In the genomic region with DNA sequence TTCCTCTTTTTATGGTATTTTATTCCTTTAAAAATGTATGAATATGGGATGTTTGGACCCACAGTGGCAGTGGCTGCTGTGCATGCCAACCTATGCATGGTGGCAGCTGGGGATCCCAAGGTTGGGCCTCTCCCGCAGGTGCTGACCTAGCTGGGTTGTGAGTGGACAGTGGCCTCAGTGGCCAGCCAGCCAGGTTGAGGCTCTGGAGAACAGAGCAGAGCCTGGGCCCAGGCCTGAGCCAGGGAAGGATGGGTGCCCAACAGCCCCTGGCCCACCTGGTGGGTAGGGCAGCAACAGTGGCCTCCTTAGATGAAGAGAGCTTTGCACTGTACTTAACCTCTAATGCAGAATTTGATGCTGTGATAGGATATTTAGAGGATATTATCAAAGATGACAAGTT, we compare ENCODE assay signal across 1 cellular context.
TF ChIP-seq lines count a peak whose summit lies in the region.

No MANE protein-coding gene starts in this region.

TF ChIP-seq in A549, 52 proteins besides CTCF, POLR2A, EP300 and RAD21:
- TF ChIP-seq ZNF302 (CRISPR knock-in tag; IDR thresholded peaks at IDR 0.05) (no peak), MAZ (IDR thresholded peaks at IDR 0.05; ENCODE audit: borderline replicate concordance, low read depth, low read length) (no peak), CBX8 (IDR thresholded peaks at IDR 0.05) (no peak), RFX5 (IDR thresholded peaks at IDR 0.05) (no peak), HOXB5 (CRISPR knock-in tag; IDR thresholded peaks at IDR 0.05) (no peak), TFCP2L1 (CRISPR knock-in tag; IDR thresholded peaks at IDR 0.05) (no peak), GATA3 (IDR thresholded peaks at IDR 0.05; ENCODE audit: borderline replicate concordance) (no peak), ESRRA (IDR thresholded peaks at IDR 0.05; ENCODE audit: borderline replicate concordance, low read length) (no peak), RCOR1 (IDR thresholded peaks at IDR 0.05; ENCODE audit: low read depth, low read length) (no peak), MAX (IDR thresholded peaks at IDR 0.05) (no peak), PHF8 (IDR thresholded peaks at IDR 0.05; ENCODE audit: borderline replicate concordance, low read depth) (no peak)
- TF ChIP-seq, protein P1, sequence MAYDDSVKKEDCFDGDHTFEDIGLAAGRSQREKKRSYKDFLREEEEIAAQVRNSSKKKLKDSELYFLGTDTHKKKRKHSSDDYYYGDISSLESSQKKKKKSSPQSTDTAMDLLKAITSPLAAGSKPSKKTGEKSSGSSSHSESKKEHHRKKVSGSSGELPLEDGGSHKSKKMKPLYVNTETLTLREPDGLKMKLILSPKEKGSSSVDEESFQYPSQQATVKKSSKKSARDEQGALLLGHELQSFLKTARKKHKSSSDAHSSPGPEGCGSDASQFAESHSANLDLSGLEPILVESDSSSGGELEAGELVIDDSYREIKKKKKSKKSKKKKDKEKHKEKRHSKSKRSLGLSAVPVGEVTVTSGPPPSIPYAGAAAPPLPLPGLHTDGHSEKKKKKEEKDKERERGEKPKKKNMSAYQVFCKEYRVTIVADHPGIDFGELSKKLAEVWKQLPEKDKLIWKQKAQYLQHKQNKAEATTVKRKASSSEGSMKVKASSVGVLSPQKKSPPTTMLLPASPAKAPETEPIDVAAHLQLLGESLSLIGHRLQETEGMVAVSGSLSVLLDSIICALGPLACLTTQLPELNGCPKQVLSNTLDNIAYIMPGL (CRISPR knock-in tag; IDR thresholded peaks at IDR 0.05; ENCODE audit: borderline replicate concordance): no peak
- TF ChIP-seq, protein P2, sequence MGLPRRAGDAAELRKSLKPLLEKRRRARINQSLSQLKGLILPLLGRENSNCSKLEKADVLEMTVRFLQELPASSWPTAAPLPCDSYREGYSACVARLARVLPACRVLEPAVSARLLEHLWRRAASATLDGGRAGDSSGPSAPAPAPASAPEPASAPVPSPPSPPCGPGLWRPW (IDR thresholded peaks at IDR 0.05): no peak
- TF ChIP-seq, protein P3, sequence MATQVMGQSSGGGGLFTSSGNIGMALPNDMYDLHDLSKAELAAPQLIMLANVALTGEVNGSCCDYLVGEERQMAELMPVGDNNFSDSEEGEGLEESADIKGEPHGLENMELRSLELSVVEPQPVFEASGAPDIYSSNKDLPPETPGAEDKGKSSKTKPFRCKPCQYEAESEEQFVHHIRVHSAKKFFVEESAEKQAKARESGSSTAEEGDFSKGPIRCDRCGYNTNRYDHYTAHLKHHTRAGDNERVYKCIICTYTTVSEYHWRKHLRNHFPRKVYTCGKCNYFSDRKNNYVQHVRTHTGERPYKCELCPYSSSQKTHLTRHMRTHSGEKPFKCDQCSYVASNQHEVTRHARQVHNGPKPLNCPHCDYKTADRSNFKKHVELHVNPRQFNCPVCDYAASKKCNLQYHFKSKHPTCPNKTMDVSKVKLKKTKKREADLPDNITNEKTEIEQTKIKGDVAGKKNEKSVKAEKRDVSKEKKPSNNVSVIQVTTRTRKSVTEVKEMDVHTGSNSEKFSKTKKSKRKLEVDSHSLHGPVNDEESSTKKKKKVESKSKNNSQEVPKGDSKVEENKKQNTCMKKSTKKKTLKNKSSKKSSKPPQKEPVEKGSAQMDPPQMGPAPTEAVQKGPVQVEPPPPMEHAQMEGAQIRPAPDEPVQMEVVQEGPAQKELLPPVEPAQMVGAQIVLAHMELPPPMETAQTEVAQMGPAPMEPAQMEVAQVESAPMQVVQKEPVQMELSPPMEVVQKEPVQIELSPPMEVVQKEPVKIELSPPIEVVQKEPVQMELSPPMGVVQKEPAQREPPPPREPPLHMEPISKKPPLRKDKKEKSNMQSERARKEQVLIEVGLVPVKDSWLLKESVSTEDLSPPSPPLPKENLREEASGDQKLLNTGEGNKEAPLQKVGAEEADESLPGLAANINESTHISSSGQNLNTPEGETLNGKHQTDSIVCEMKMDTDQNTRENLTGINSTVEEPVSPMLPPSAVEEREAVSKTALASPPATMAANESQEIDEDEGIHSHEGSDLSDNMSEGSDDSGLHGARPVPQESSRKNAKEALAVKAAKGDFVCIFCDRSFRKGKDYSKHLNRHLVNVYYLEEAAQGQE (IDR thresholded peaks at IDR 0.05): no peak
